1 cellular context compared by ENCODE assay signal in genomic region chr11:65903068-65903481, GRCh38.
TF ChIP-seq lines count a peak whose summit lies in the region.

No MANE protein-coding gene starts in this region.

TF ChIP-seq in GM23338, 12 proteins besides CTCF, POLR2A, EP300 and RAD21 (continued from another document):
- TF ChIP-seq REST (IDR thresholded peaks at IDR 0.05; ENCODE audit: unreplicated experiment) (no peak), ZNF462 (CRISPR knock-in tag; IDR thresholded peaks at IDR 0.05) (no peak), ZNF331 (CRISPR knock-in tag; IDR thresholded peaks at IDR 0.05; ENCODE audit: low read depth) (no peak), CREB1 (CRISPR knock-in tag; IDR thresholded peaks at IDR 0.05; ENCODE audit: low read depth) (no peak), ETS1 (IDR thresholded peaks at IDR 0.05) (no peak)
